In genomic region chr10:102347236-102347828, GRCh38 we compare ENCODE assay signal across 7 cellular contexts. TPM values are rescaled to one million over a fixed set of nuclear protein-coding genes. Genes with fewer than 3 reads are reported as not detected.
DNase-seq lines count a peak whose midpoint lies in the region; ATAC-seq and TF ChIP-seq lines count a peak whose summit lies in the region.

No MANE protein-coding gene starts in this region.

- H3K27ac ChIP-seq in testis: no peak overlapping the region
- H3K27ac ChIP-seq in ovary: no peak overlapping the region

- H3K9me2 ChIP-seq in Loucy (replicated peaks; ENCODE audit: low read depth, low read length): no peaks in the 10 kb centered on the region

- POLR2A ChIA-PET in activated CD8-positive, alpha-beta T cell treated with anti-CD3 and anti-CD28 coated beads for 36 hours (lab: Charles Lee): no interaction called here

- no peak overlapping the region for H2AFZ ChIP-seq in Loucy (ENCODE audit: low read length)

- TF ChIP-seq POLR2A in testis (IDR thresholded peaks at IDR 0.05): no peak
- no peak for TF ChIP-seq POLR2A in ovary (IDR thresholded peaks at IDR 0.05)

- H4K20me1 ChIP-seq in Loucy (ENCODE audit: insufficient read depth, low read length, poor library complexity, severe bottlenecking): peaks cover 5% of the 10 kb centered on the region

- TF ChIP-seq CTCF in Loucy (conservative IDR thresholded peaks at IDR 0.05; ENCODE audit: low read length) (peak; percentile 62), testis (IDR thresholded peaks at IDR 0.05) (peak in 2 of 3 experiments; percentile 30 to 46), ovary (IDR thresholded peaks at IDR 0.05) (no peak)
- TF ChIP-seq CTCF in activated CD8-positive, alpha-beta T cell treated with anti-CD3 and anti-CD28 coated beads for 36 hours (IDR thresholded peaks at IDR 0.05): peak; percentile 30

- H3K36me3 Mint-ChIP-seq in activated CD8-positive, alpha-beta T cell treated with anti-CD3 and anti-CD28 coated beads for 36 hours (ENCODE audit: low read depth): peaks cover 12% of the 10 kb centered on the region

- no peaks in the 10 kb centered on the region for H3K27me3 ChIP-seq in Loucy (ENCODE audit: insufficient read depth, low read length, poor library complexity, severe bottlenecking)
- H3K27me3 ChIP-seq in testis: no peaks in the 10 kb centered on the region
- no peaks in the 10 kb centered on the region for H3K27me3 ChIP-seq in ovary

- H3K79me2 ChIP-seq in Loucy (ENCODE audit: insufficient read depth, low read length): no peaks in the 10 kb centered on the region

- ATAC-seq in activated CD8-positive, alpha-beta T cell treated with anti-CD3 and anti-CD28 coated beads for 36 hours: no peak
- ATAC-seq in left ventricle myocardium superior (peak; percentile 72), HG03520 (IDR thresholded peaks at IDR 0.05; ENCODE audit: unreplicated experiment) (no peak)

- DNase-seq in GDM1 (lab: John Stamatoyannopoulos, UW) (peak; percentile 5), left ventricle myocardium superior (peak; percentile 55), testis (peak; percentile 75), ovary (no peak)
- peak; percentile 43 for DNase-seq in activated CD8-positive, alpha-beta T cell treated with anti-CD3 and anti-CD28 coated beads for 36 hours

- H3K27me3 Mint-ChIP-seq in activated CD8-positive, alpha-beta T cell treated with anti-CD3 and anti-CD28 coated beads for 36 hours: no peaks in the 10 kb centered on the region

- H3K36me3 ChIP-seq in Loucy (ENCODE audit: insufficient read depth, low read length) (peaks cover 58% of the 10 kb centered on the region; the same call in 1 of the 2 replicates), testis (ENCODE audit: low read depth, missing control alignments) (no peaks in the 10 kb centered on the region), ovary (no peaks in the 10 kb centered on the region)

- H3K4me3 ChIP-seq in Loucy (ENCODE audit: low read length, poor library complexity, severe bottlenecking): no peak overlapping the region
- no peak overlapping the region for H3K4me3 ChIP-seq in testis
- no peak overlapping the region for H3K4me3 ChIP-seq in ovary

- H3F3A ChIP-seq in Loucy (ENCODE audit: low read depth): no peaks in the 10 kb centered on the region

- CTCF ChIA-PET in activated CD8-positive, alpha-beta T cell treated with anti-CD3 and anti-CD28 coated beads for 36 hours (lab: Charles Lee): interaction anchor here (0.6 to 26.1 kb wide), 24 partner anchors 8 to 178 kb away, joined by 3 to 886 read pairs (median 3); partner anchors contain the start of genes ELOVL3, GBF1 and PITX3

- no peak for TF ChIP-seq EP300 in ovary (IDR thresholded peaks at IDR 0.05)

- no peak overlapping the region for H3K4me3 Mint-ChIP-seq in activated CD8-positive, alpha-beta T cell treated with anti-CD3 and anti-CD28 coated beads for 36 hours

- no peak overlapping the region for H3K9ac ChIP-seq in Loucy (ENCODE audit: low read depth, low read length, poor library complexity, severe bottlenecking)

- intact Hi-C loops in activated CD8-positive, alpha-beta T cell treated with anti-CD3 and anti-CD28 coated beads for 36 hours (cut with micrococcal nuclease): no loop called here
- intact Hi-C loops in left ventricle myocardium superior (cut with micrococcal nuclease) (no loop called here), testis (cut with DNase I; ENCODE audit: low total_unique reads) (no loop called here), ovary (cut with DNase I) (no loop called here)

- no peaks in the 10 kb centered on the region for H3K9me3 Mint-ChIP-seq in activated CD8-positive, alpha-beta T cell treated with anti-CD3 and anti-CD28 coated beads for 36 hours

- no peak overlapping the region for H3K4me2 ChIP-seq in Loucy (ENCODE audit: low read depth, low read length, poor library complexity, severe bottlenecking)

- H3K4me1 ChIP-seq in Loucy (ENCODE audit: insufficient read depth, low read length, poor library complexity, severe bottlenecking) (no peaks in the 10 kb centered on the region), testis (no peaks in the 10 kb centered on the region), ovary (ENCODE audit: insufficient read depth) (no peaks in the 10 kb centered on the region)

- 51 to 79% methylated on average over 2 of the region's 2 CpGs for WGBS in testis, 2 donors
- WGBS in ovary, 3 donors: 68 to 77% (median 70%) methylated on average over 2 of the region's 2 CpGs

- no peak overlapping the region for H3K27ac Mint-ChIP-seq in activated CD8-positive, alpha-beta T cell treated with anti-CD3 and anti-CD28 coated beads for 36 hours

- peaks cover 7% of the 10 kb centered on the region for H3K4me1 Mint-ChIP-seq in activated CD8-positive, alpha-beta T cell treated with anti-CD3 and anti-CD28 coated beads for 36 hours (ENCODE audit: low read depth)

- no peaks in the 10 kb centered on the region for H3K9me3 ChIP-seq in Loucy (ENCODE audit: insufficient read depth, low read depth, low read length)
- H3K9me3 ChIP-seq in testis: no peaks in the 10 kb centered on the region
- H3K9me3 ChIP-seq in ovary: no peaks in the 10 kb centered on the region

RNA-seq across cellular contexts. Expression of gene NFKB2, which starts 48.2 kb away (rescaled TPM):
- 100 to 1,000 TPM; 251 to 253 TPM for total RNA-seq in activated CD8-positive, alpha-beta T cell treated with anti-CD3 and anti-CD28 coated beads for 36 hours
- total RNA-seq in left ventricle myocardium superior: 11.3 TPM
- 10 to 100 TPM; 25.2 to 42.7 TPM for total RNA-seq in testis
- polyA plus RNA-seq in testis (ENCODE audit: insufficient read depth, low read depth, low replicate concordance): 18.4 TPM
- 10 to 100 TPM; 18.5 to 42.6 (median 35.9) TPM for total RNA-seq in ovary
- polyA plus RNA-seq in ovary: 10 to 100 TPM; 16.3 to 20.5 TPM

Comparison
In these comparisons a context has a peak if more than half of its experiments do, and no peak if none do; other contexts are left out.
1. DNase-seq: peak in GDM1 (single experiment), activated CD8-positive, alpha-beta T cell treated with anti-CD3 and anti-CD28 coated beads for 36 hours (single experiment), left ventricle myocardium superior (single experiment) and testis (single experiment); none in ovary (0 of 5).
2. CTCF ChIP-seq: peak in Loucy (single experiment), activated CD8-positive, alpha-beta T cell treated with anti-CD3 and anti-CD28 coated beads for 36 hours (single experiment) and testis (2 of 3); none in ovary (0 of 3).
3. RNA of gene NFKB2, which starts 48.2 kb away (total RNA-seq): 251 to 253 TPM in activated CD8-positive, alpha-beta T cell treated with anti-CD3 and anti-CD28 coated beads for 36 hours; 25.2 to 42.7 TPM in testis, 18.5 to 42.6 TPM in ovary and 11.3 TPM in left ventricle myocardium superior (single experiment); every median in the first group is over 4 times any median in the second.